16 cellular contexts compared by ENCODE assay signal in genomic region chr6:121837545-121838229, GRCh38.
A peak's percentile ranks its signal among the peaks of the same experiment; 100 is the strongest.
DNase-seq lines count a peak whose midpoint lies in the region; ATAC-seq and TF ChIP-seq lines count a peak whose summit lies in the region.
"Had no signal": no experiment of that assay in that cellular context is flagged by ENCODE, and none has a peak within 500 bp of the region (broad histone marks: within the 10 kb centered on the region; RNA-seq: fewer than 3 reads in every experiment).

No MANE protein-coding gene starts in this region.

- no peak for TF ChIP-seq POLR2A in breast epithelium (IDR thresholded peaks at IDR 0.05)

- in situ Hi-C loops in mammary epithelial cell (cut with MboI; ENCODE audit: low sequenced_read_pairs in 2 of 2): no loop called here

- H2BK5ac ChIP-seq in mesendoderm (ENCODE audit: low read length): no peak overlapping the region

- H3K79me2 ChIP-seq in mammary epithelial cell (ENCODE audit: insufficient read depth, low read length): no peaks in the 10 kb centered on the region
- no peaks in the 10 kb centered on the region for H3K79me2 ChIP-seq in mesendoderm (ENCODE audit: control insufficient read depth, insufficient read depth, low read length)
- no peaks in the 10 kb centered on the region for H3K79me2 ChIP-seq in smooth muscle cell (ENCODE audit: low read depth)

- H3K4me1 ChIP-seq in mammary epithelial cell (ENCODE audit: insufficient read depth, low read length) (peaks cover 18% of the 10 kb centered on the region), breast epithelium (peaks cover 0 to 4% of the 10 kb centered on the region in 2 donors), mesendoderm (ENCODE audit: control insufficient read depth, low read depth, low read length) (no peaks in the 10 kb centered on the region), smooth muscle cell (ENCODE audit: low read depth) (no peaks in the 10 kb centered on the region), ascending aorta (peaks cover 0 to 4% of the 10 kb centered on the region in 2 donors), tibial artery (no peaks in the 10 kb centered on the region)
- H3K4me1 ChIP-seq: Caco-2, HAP-1 had no signal

- intact Hi-C loops in mammary epithelial cell (cut with micrococcal nuclease) (no loop called here), breast epithelium (cut with DNase I; ENCODE audit: low total_unique reads) (no loop called here), ascending aorta (cut with DNase I) (no loop called here), tibial artery (cut with DNase I; ENCODE audit: low total_unique reads) (no loop called here)

- H3K18ac ChIP-seq in mesendoderm (ENCODE audit: low read length): no peak overlapping the region

- H3K4ac ChIP-seq in mesendoderm (ENCODE audit: low read depth, low read length): peak overlapping the region; percentile 31

- H3K27ac ChIP-seq in mammary epithelial cell (ENCODE audit: insufficient read depth, low read depth, low read length) (no peak overlapping the region), breast epithelium (no peak overlapping the region), mesendoderm (ENCODE audit: low read depth, low read length) (no peak overlapping the region), smooth muscle cell (ENCODE audit: low read depth) (peak overlapping the region; percentile 79), ascending aorta (no peak overlapping the region), tibial artery (no peak overlapping the region)
- H3K27ac ChIP-seq: 22Rv1, BLaER1 had no signal

- dilution Hi-C loops in mammary epithelial cell (cut with HindIII; ENCODE audit: low sequenced_read_pairs): no loop called here

- BruUV-seq in mammary epithelial cell (replicated peaks; lab: Mats Ljungman, UMichigan): no TSS peak

- H3F3A ChIP-seq in smooth muscle cell (ENCODE audit: low read depth): no peaks in the 10 kb centered on the region

- H3K9me3 ChIP-seq in mammary epithelial cell (replicated peaks; ENCODE audit: insufficient read depth, low read length): no peaks in the 10 kb centered on the region
- H3K9me3 ChIP-seq in breast epithelium: no peaks in the 10 kb centered on the region
- H3K9me3 ChIP-seq in smooth muscle cell (replicated peaks; ENCODE audit: low read depth): no peaks in the 10 kb centered on the region
- H3K9me3 ChIP-seq in ascending aorta: no peaks in the 10 kb centered on the region
- H3K9me3 ChIP-seq in tibial artery: no peaks in the 10 kb centered on the region
- H3K9me3 ChIP-seq: BLaER1, Caco-2, HAP-1 had no signal

- no peak overlapping the region for H3K23ac ChIP-seq in mesendoderm (ENCODE audit: low read length)

- peak; percentile 75 for ATAC-seq in esophagus mucosa

- no peak overlapping the region for H2AK5ac ChIP-seq in mesendoderm (ENCODE audit: low read length)

- DNase-seq in mammary epithelial cell: peak; percentile 65
- DNase-seq in breast epithelium (ENCODE audit: low spot score in 2 of 2): no peak
- no peak for DNase-seq in mesendoderm
- DNase-seq in smooth muscle cell (lab: John Stamatoyannopoulos, UW; ENCODE audit: unreplicated experiment): no peak
- no peak for DNase-seq in medulla oblongata (ENCODE audit: extremely low spot score)
- DNase-seq in ascending aorta (ENCODE audit: low spot score in 2 of 2): no peak
- no peak for DNase-seq in tibial artery
- DNase-seq: AML-193; Caco-2; CD8-positive, alpha-beta memory T cell; DND-41; GF-D8 had no signal

- H3K4me3 ChIP-seq in mammary epithelial cell (replicated peaks in 1 of 3; ENCODE audit: insufficient read depth in 1 of 3, low read depth in 2 of 3, low read length in 3 of 3) (no peak overlapping the region), breast epithelium (no peak overlapping the region), mesendoderm (ENCODE audit: low read length) (no peak overlapping the region), smooth muscle cell (no peak overlapping the region), ascending aorta (no peak overlapping the region), tibial artery (no peak overlapping the region)
- H3K4me3 ChIP-seq: BLaER1, HAP-1 had no signal

- 57% methylated on average over 3 of the region's 4 CpGs for WGBS in mammary epithelial cell (ENCODE audit: low coverage, missing lambda C conversion rate)
- no CpG with 5 or more reads among the region's 4 CpGs for WGBS in mesendoderm (ENCODE audit: extremely low coverage, insufficient coverage, low lambda C conversion rate)
- 47% methylated on average over 4 of the region's 4 CpGs for WGBS in smooth muscle cell (ENCODE audit: low lambda C conversion rate)

- no peak overlapping the region for H3K9ac ChIP-seq in mammary epithelial cell (ENCODE audit: insufficient read depth, low read length)
- no peak overlapping the region for H3K9ac ChIP-seq in mesendoderm (ENCODE audit: low read length)
- peak overlapping the region; percentile 32 for H3K9ac ChIP-seq in smooth muscle cell (ENCODE audit: low read depth)
- H3K9ac ChIP-seq: BLaER1 had no signal

- no peak overlapping the region for H3K4me2 ChIP-seq in mammary epithelial cell (ENCODE audit: insufficient read depth, low read depth, low read length)
- no peak overlapping the region for H3K4me2 ChIP-seq in mesendoderm (ENCODE audit: low read length)
- H3K4me2 ChIP-seq in smooth muscle cell: peak overlapping the region; percentile 65

- H2AFZ ChIP-seq in mammary epithelial cell (ENCODE audit: low read depth, low read length) (no peak overlapping the region), smooth muscle cell (ENCODE audit: low read depth) (no peak overlapping the region)

- TF ChIP-seq CTCF in mammary epithelial cell (conservative IDR thresholded peaks at IDR 0.05 in 1 of 2, IDR thresholded peaks at IDR 0.05 in 1 of 2; ENCODE audit: extremely low read depth in 1 of 2, insufficient read depth in 1 of 2, low read depth in 1 of 2, low read length in 2 of 2): no peak
- TF ChIP-seq CTCF in breast epithelium (IDR thresholded peaks at IDR 0.05): no peak
- no peak for TF ChIP-seq CTCF in smooth muscle cell (IDR thresholded peaks at IDR 0.05; ENCODE audit: borderline replicate concordance, insufficient read depth, poor library complexity, severe bottlenecking)
- no peak for TF ChIP-seq CTCF in ascending aorta (IDR thresholded peaks at IDR 0.05)
- no peak for TF ChIP-seq CTCF in tibial artery (IDR thresholded peaks at IDR 0.05)

- H4K5ac ChIP-seq in mesendoderm (ENCODE audit: low read length): no peak overlapping the region

- no peak overlapping the region for H2BK15ac ChIP-seq in mesendoderm (replicated peaks; ENCODE audit: low read depth)

- no peaks in the 10 kb centered on the region for H3K79me1 ChIP-seq in mesendoderm (ENCODE audit: low read length)

- no peak overlapping the region for H2BK120ac ChIP-seq in mesendoderm (ENCODE audit: low read depth, low read length)

- no peak overlapping the region for H3K56ac ChIP-seq in mesendoderm (ENCODE audit: low read length)

- H4K8ac ChIP-seq in mesendoderm (ENCODE audit: low read depth, low read length): no peak overlapping the region

- H3K27me3 ChIP-seq in mammary epithelial cell (ENCODE audit: insufficient read depth, low read length) (no peaks in the 10 kb centered on the region), breast epithelium (no peaks in the 10 kb centered on the region), mesendoderm (ENCODE audit: insufficient read depth, low read length, poor library complexity) (no peaks in the 10 kb centered on the region), smooth muscle cell (ENCODE audit: low read depth) (no peaks in the 10 kb centered on the region), ascending aorta (no peaks in the 10 kb centered on the region), tibial artery (no peaks in the 10 kb centered on the region)
- H3K27me3 ChIP-seq: BLaER1 had no signal

- H3K36me3 ChIP-seq in mammary epithelial cell (ENCODE audit: insufficient read depth, low read length) (no peaks in the 10 kb centered on the region), breast epithelium (no peaks in the 10 kb centered on the region), mesendoderm (ENCODE audit: control insufficient read depth, insufficient read depth, low read length) (no peaks in the 10 kb centered on the region), smooth muscle cell (ENCODE audit: low read depth) (no peaks in the 10 kb centered on the region), ascending aorta (no peaks in the 10 kb centered on the region), tibial artery (no peaks in the 10 kb centered on the region)
- H3K36me3 ChIP-seq: BLaER1, HAP-1 had no signal

- CTCF ChIA-PET in mammary epithelial cell (lab: Charles Lee; ENCODE audit: low non-redundant PET): no interaction called here

- H4K20me1 ChIP-seq in mammary epithelial cell (ENCODE audit: insufficient read depth, low read length) (no peaks in the 10 kb centered on the region), smooth muscle cell (ENCODE audit: low read depth) (no peaks in the 10 kb centered on the region)
- H4K20me1 ChIP-seq: BLaER1 had no signal
